Comparison of ENCODE assay signal across 8 cellular contexts in the genomic region with DNA sequence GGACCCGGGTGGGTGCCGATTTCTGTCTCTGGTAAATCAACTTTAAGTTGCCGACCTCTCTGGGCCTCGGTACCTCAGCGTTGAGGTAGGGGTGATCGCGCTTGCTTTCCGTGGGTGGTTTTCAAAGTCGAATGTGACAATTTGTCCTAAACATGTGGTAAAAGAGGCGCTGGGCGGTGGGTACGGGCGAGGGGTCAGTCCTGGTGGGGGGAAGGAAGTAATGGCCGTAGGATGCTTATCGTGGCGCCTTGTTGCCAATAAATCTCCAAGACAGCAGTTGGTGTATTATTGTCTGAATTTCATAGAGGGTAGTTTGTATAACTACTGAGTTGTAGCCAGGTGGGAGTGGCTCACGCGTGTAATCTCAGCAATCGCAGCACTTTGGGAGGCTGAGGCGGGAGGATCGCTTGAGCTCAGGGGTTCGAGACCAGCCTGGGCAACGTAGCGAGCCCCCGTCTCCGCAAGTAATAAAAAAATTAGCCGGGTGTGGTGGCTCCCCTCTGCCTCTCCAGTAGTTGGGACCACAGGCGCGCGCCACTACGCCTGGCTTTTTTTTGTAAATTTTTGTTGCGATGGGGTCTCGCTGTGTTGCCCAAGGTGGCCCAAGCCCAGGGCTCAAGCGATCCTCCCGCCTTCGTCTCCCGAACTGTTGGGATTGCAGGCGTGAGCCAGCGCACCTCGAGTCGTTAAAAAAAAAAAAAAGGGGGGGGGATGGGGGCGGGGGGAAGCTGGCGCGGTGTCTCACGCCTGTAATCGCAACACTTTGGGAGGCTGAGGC. TPM values are rescaled to one million over a fixed set of nuclear protein-coding genes. Genes with fewer than 3 reads are reported as not detected.
DNase-seq lines count a peak whose midpoint lies in the region; ATAC-seq and TF ChIP-seq lines count a peak whose summit lies in the region.

No MANE protein-coding gene starts in this region.

- H3K4me1 ChIP-seq in Panc1 (ENCODE audit: control insufficient read depth, insufficient read depth, low read length) (peaks cover 25% of the 10 kb centered on the region), esophagus (ENCODE audit: control insufficient read depth in 2 of 2, insufficient read depth in 2 of 2, low read length in 1 of 2) (peaks cover 4 to 8% of the 10 kb centered on the region in 2 donors), ovary (ENCODE audit: insufficient read depth) (peaks cover 17% of the 10 kb centered on the region)

- DNase-seq in DMS53 (lab: John Stamatoyannopoulos, UW) (peak; percentile 66), DMS53 treated with DMSO at 0.1 percent for 48 hours (lab: John Stamatoyannopoulos, UW; ENCODE audit: unreplicated experiment) (no peak), Panc1 (ENCODE audit: low read depth, low spot score) (no peak), ovary (peak in 1 of 5 donors; percentile 18), NCI-H510A treated with DMSO at 0.1 percent for 48 hours (lab: John Stamatoyannopoulos, UW) (no peak), mesenteric fat pad (ENCODE audit: low spot score) (no peak), cortex of kidney (lab: John Stamatoyannopoulos, UW) (no peak)

- H3K9me3 ChIP-seq in Panc1 (ENCODE audit: control insufficient read depth, insufficient read depth, low read depth, low read length): no peaks in the 10 kb centered on the region
- H3K9me3 ChIP-seq in esophagus (ENCODE audit: control insufficient read depth in 2 of 2, insufficient read depth in 1 of 2, low read depth in 1 of 2, low read length in 1 of 2): no peaks in the 10 kb centered on the region
- no peaks in the 10 kb centered on the region for H3K9me3 ChIP-seq in ovary

- ATAC-seq in Panc1: peak; percentile 5; the same call in 1 of the 2 replicates

- WGBS in esophagus, 2 donors: 26 to 33% methylated on average over 43 to 46 of the region's 46 CpGs
- 23 to 28% (median 28%) methylated on average over 46 of the region's 46 CpGs for WGBS in ovary, 3 donors

- in situ Hi-C loops in Panc1 (cut with HindIII; ENCODE audit: low pct_unique_long_range_greater_than_20kb, low sequenced_read_pairs): no loop called here

- TSS peak; percentile 93 for BruUV-seq in Panc1 (replicated peaks; lab: Mats Ljungman, UMichigan)

- H3K27ac ChIP-seq in Panc1 (ENCODE audit: low read length) (peak overlapping the region; percentile 80), esophagus (ENCODE audit: low read depth in 2 of 2, low read length in 1 of 2) (peak overlapping the region; percentile 68 to 74), ovary (peak overlapping the region in 1 of 2 donors; percentile 19)

- TF ChIP-seq POLR2A in ovary (IDR thresholded peaks at IDR 0.05): no peak

- no peak for TF ChIP-seq CTCF in Panc1 (IDR thresholded peaks at IDR 0.05)
- no peak for TF ChIP-seq CTCF in ovary (IDR thresholded peaks at IDR 0.05)

- CTCF ChIA-PET in Panc1 (lab: Charles Lee): interaction anchor here (0.6 to 1.1 kb wide), 3 partner anchors 11 to 61 kb away, joined by 3 to 11 read pairs (median 3); no protein-coding TSS in a partner anchor

- peak overlapping the region; percentile 66 to 98 for H3K4me3 ChIP-seq in Panc1 (ENCODE audit: low read depth in 2 of 2, low read length in 2 of 2)
- peak overlapping the region; percentile 66 to 79 for H3K4me3 ChIP-seq in esophagus (ENCODE audit: low read depth in 1 of 2, low read length in 2 of 2)
- H3K4me3 ChIP-seq in ovary: peak overlapping the region; percentile 89

- intact Hi-C loops in Panc1 (cut with micrococcal nuclease; ENCODE audit: unreplicated experiment): no loop called here
- intact Hi-C loops in ovary (cut with DNase I): loop anchor here in 1 of 4 donors (10.0 kb wide), 1 partner anchor 571 kb away; the partner anchor contains the start of gene RFC2

- TF ChIP-seq EP300 in ovary (IDR thresholded peaks at IDR 0.05): no peak

- peaks cover 15% of the 10 kb centered on the region for H3K36me3 ChIP-seq in Panc1 (ENCODE audit: control insufficient read depth, insufficient read depth, low read length)
- peaks cover 3 to 10% of the 10 kb centered on the region in 2 donors for H3K36me3 ChIP-seq in esophagus (ENCODE audit: control insufficient read depth in 2 of 2, insufficient read depth in 2 of 2, low read length in 1 of 2)
- H3K36me3 ChIP-seq in ovary: no peaks in the 10 kb centered on the region

- H3K27me3 ChIP-seq in Panc1 (ENCODE audit: control insufficient read depth, insufficient read depth, low read length) (no peaks in the 10 kb centered on the region), esophagus (ENCODE audit: control insufficient read depth in 1 of 2, insufficient read depth in 2 of 2, low read length in 2 of 2) (no peaks in the 10 kb centered on the region), ovary (no peaks in the 10 kb centered on the region)

- POLR2A ChIA-PET in Panc1 (lab: Charles Lee): interaction anchor here (0.6 to 0.9 kb wide), 6 partner anchors 12 to 405 kb away, joined by 3 to 8 read pairs (median 4); no protein-coding TSS in a partner anchor

RNA-seq across cellular contexts. Expression of gene BUD23, which starts 0.7 kb away (rescaled TPM):
- total RNA-seq in Panc1 (2021; ENCODE audit: unreplicated experiment): 124 TPM
- polyA plus RNA-seq in Panc1 (2012; ENCODE audit: insufficient read length): 228 TPM
- polyA plus RNA-seq in esophagus: 10 to 100 TPM; 39.9 to 43.5 TPM
- 10 to 100 TPM; 19.8 to 62.9 (median 53.3) TPM for total RNA-seq in ovary
- polyA plus RNA-seq in ovary: 10 to 100 TPM; 49.0 to 52.3 TPM
- total RNA-seq in mesenteric fat pad: 51.9 TPM

RNA-seq across cellular contexts. Expression of gene DNAJC30, which starts 0.9 kb away (rescaled TPM):
- total RNA-seq in Panc1 (2021; ENCODE audit: unreplicated experiment): 11.1 TPM
- polyA plus RNA-seq in Panc1 (2012; ENCODE audit: insufficient read length): 6.5 TPM
- polyA plus RNA-seq in esophagus: 1 to 10 TPM; 3.9 to 6.1 TPM
- total RNA-seq in ovary: 10 to 100 TPM in 5 of 7 donors, 1 to 10 TPM in 2; 7.1 to 16.1 (median 13.0) TPM
- polyA plus RNA-seq in ovary: 1 to 10 TPM; 7.5 to 8.8 TPM
- total RNA-seq in mesenteric fat pad: 11.7 TPM

RNA-seq across cellular contexts. Expression of gene VPS37D, which starts 16.5 kb away (rescaled TPM):
- total RNA-seq in Panc1 (2021; ENCODE audit: unreplicated experiment) (4.4 TPM), ovary (1 to 10 TPM; 4.7 to 8.8 (median 6.3) TPM), mesenteric fat pad (2.0 TPM)
- 6.8 TPM for polyA plus RNA-seq in Panc1 (2012; ENCODE audit: insufficient read length)
- polyA plus RNA-seq in esophagus (under 1 TPM; 0.45 to 0.75 TPM), ovary (1 to 10 TPM in 1 of 2 donors, under 1 TPM in 1; 0.28 to 6.1 TPM)

RNA-seq across cellular contexts. Expression of gene STX1A, which starts 35.4 kb away (rescaled TPM):
- total RNA-seq in Panc1 (2021; ENCODE audit: unreplicated experiment): 80.9 TPM
- polyA plus RNA-seq in Panc1 (2012; ENCODE audit: insufficient read length): 75.5 TPM
- 1 to 10 TPM; 1.6 to 2.4 TPM for polyA plus RNA-seq in esophagus
- 10 to 100 TPM in 1 of 7 donors, 1 to 10 TPM in 6; 4.5 to 11.3 (median 6.4) TPM for total RNA-seq in ovary
- 1 to 10 TPM; 1.6 to 5.1 TPM for polyA plus RNA-seq in ovary
- total RNA-seq in mesenteric fat pad: 3.5 TPM

RNA-seq across cellular contexts. Expression of gene ABHD11, which starts 54.5 kb away (rescaled TPM):
- total RNA-seq in Panc1 (2021; ENCODE audit: unreplicated experiment) (54.2 TPM), ovary (10 to 100 TPM in 4 of 7 donors, 1 to 10 TPM in 3; 8.0 to 34.6 (median 11.4) TPM), mesenteric fat pad (14.3 TPM)
- polyA plus RNA-seq in Panc1 (2012; ENCODE audit: insufficient read length): 53.1 TPM
- polyA plus RNA-seq in esophagus (10 to 100 TPM; 22.6 to 28.3 TPM), ovary (10 to 100 TPM; 10.7 to 11.9 TPM)
